ENCODE assay signal across 12 cellular contexts in the genomic region with DNA sequence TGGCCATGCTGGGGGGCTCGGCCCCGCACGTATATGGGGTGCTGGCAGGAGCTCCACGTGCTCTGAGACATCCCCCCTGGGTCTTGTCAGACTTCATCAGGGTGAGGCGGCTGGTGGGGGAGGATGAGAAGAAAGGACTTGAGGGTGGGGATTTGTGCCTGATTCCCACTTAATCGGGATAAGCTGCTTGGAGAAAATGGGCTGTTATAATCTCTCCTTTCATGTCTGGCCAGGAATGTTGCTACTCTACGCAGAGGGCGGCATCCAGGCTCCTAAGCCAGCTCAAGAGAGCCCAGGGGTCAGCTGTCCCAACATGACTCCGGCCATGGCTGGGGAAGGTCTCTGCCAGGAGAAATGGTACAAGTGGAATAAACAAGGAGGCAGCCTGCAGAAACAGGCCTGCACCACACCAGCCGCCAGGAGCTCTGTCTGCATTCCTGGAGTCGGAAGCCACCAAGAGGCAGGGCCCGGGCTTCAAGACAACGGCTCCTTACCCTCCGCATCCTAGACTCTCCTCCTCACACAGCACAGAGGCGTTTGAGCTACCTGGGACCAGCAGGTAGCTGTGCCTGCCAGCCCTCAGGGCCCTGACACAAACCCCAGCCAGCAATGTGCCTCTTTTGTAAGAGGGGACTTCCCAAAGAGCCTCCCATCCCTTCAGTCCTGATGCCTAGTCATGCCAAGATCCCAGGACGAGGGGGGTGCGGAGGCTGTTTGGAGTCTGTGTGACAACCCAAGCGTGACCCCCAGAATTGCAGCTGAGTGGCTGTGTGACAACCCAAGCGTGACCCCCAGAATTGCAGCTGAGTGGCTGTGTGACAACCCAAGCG.
DNase-seq lines count a peak whose midpoint lies in the region; TF ChIP-seq lines count a peak whose summit lies in the region.
"Had no signal": no experiment of that assay in that cellular context is flagged by ENCODE, and none has a peak within 500 bp of the region (broad histone marks: within the 10 kb centered on the region; RNA-seq: fewer than 3 reads in every experiment).

No MANE protein-coding gene starts in this region.

- H3K27ac Mint-ChIP-seq in activated CD4-positive, alpha-beta memory T cell treated with anti-CD3 and anti-CD28 coated beads, Interleukin-2, amount 10 ng/mL, durations not matched to agents 7 days and 5 days, result no peak overlapping the region
- H3K27ac Mint-ChIP-seq: activated naive CD4-positive, alpha-beta T cell treated with anti-CD3 and anti-CD28 coated beads, Interleukin-2, amount 10 ng/mL, durations not matched to agents 7 days and 5 days had no signal

- TF ChIP-seq CTCF in smooth muscle cell (IDR thresholded peaks at IDR 0.05; ENCODE audit: borderline replicate concordance, insufficient read depth, poor library complexity, severe bottlenecking) (no peak), GM13977 (IDR thresholded peaks at IDR 0.05; ENCODE audit: extremely low read depth, insufficient read depth, missing control alignments) (no peak), RWPE1 (conservative IDR thresholded peaks at IDR 0.05; ENCODE audit: low read depth) (no peak)

- no peak overlapping the region for H2AK5ac ChIP-seq in mesenchymal stem cell (ENCODE audit: low read length, severe bottlenecking)

- CTCF ChIA-PET in activated CD4-positive, alpha-beta memory T cell treated with anti-CD3 and anti-CD28 coated beads, Interleukin-2, amount 10 ng/mL, durations not matched to agents 7 days and 5 days (lab: Charles Lee), result no interaction called here
- CTCF ChIA-PET in RWPE1 (lab: Yijun Ruan, JAX), result interaction anchor here (0.9 kb wide), 1 partner anchor 9 kb away, joined by 4 read pairs; no protein-coding TSS in a partner anchor

- no peak overlapping the region for H2AFZ ChIP-seq in mesenchymal stem cell (ENCODE audit: low read depth, low read length)
- H2AFZ ChIP-seq in smooth muscle cell (ENCODE audit: low read depth), result no peak overlapping the region

- no peak overlapping the region for H3K14ac ChIP-seq in mesenchymal stem cell (ENCODE audit: low read length in 2 of 2)

- H3K4me2 ChIP-seq in mesenchymal stem cell (ENCODE audit: low read length, poor library complexity, severe bottlenecking), result no peak overlapping the region
- peak overlapping the region; percentile 43 for H3K4me2 ChIP-seq in smooth muscle cell

- H3K4me3 ChIP-seq in adipocyte (ENCODE audit: low read length) (peak overlapping the region; percentile 62), mesenchymal stem cell (ENCODE audit: insufficient read depth in 1 of 2, low read depth in 1 of 2, low read length in 2 of 2) (peak overlapping the region in 1 of 2 experiments; percentile 65), smooth muscle cell (no peak overlapping the region)

- H4K8ac ChIP-seq in mesenchymal stem cell (ENCODE audit: low read length), result no peak overlapping the region

- POLR2A ChIA-PET in activated CD4-positive, alpha-beta memory T cell treated with anti-CD3 and anti-CD28 coated beads, Interleukin-2, amount 10 ng/mL, durations not matched to agents 7 days and 5 days (lab: Charles Lee), result no interaction called here
- POLR2A ChIA-PET in RWPE1 (lab: Yijun Ruan, JAX; ENCODE audit: low non-redundant PET), result interaction anchor here (0.5 kb wide), 1 partner anchor 50 kb away, joined by 3 read pairs; no protein-coding TSS in a partner anchor

- no peak overlapping the region for H3K23ac ChIP-seq in mesenchymal stem cell (ENCODE audit: low read length in 2 of 2)

- DNase-seq in DMS79 (lab: John Stamatoyannopoulos, UW) (peak; percentile 68), adipocyte (ENCODE audit: low read depth) (no peak), mesenchymal stem cell (no peak), smooth muscle cell (lab: John Stamatoyannopoulos, UW; ENCODE audit: unreplicated experiment) (no peak), activated T-cell treated with anti-CD3 and anti-CD28 coated beads for 4 hours (no peak), GM13977 (ENCODE audit: low spot score) (no peak), RWPE1 (ENCODE audit: low spot score) (no peak)
- DNase-seq in activated CD4-positive, alpha-beta memory T cell treated with anti-CD3 and anti-CD28 coated beads, Interleukin-2, amount 10 ng/mL, durations not matched to agents 7 days and 5 days, result no peak
- DNase-seq: activated naive CD4-positive, alpha-beta T cell treated with anti-CD3 and anti-CD28 coated beads, Interleukin-2, amount 10 ng/mL, durations not matched to agents 7 days and 5 days; GF-D8; NCI-H510A; T1000 had no signal

- H3K27me3 Mint-ChIP-seq in activated CD4-positive, alpha-beta memory T cell treated with anti-CD3 and anti-CD28 coated beads, Interleukin-2, amount 10 ng/mL, durations not matched to agents 7 days and 5 days, result peaks cover 2% of the 10 kb centered on the region

- H3K36me3 Mint-ChIP-seq in activated CD4-positive, alpha-beta memory T cell treated with anti-CD3 and anti-CD28 coated beads, Interleukin-2, amount 10 ng/mL, durations not matched to agents 7 days and 5 days (ENCODE audit: low read depth), result no peaks in the 10 kb centered on the region
- H3K36me3 Mint-ChIP-seq: activated naive CD4-positive, alpha-beta T cell treated with anti-CD3 and anti-CD28 coated beads, Interleukin-2, amount 10 ng/mL, durations not matched to agents 7 days and 5 days had no signal

- no peaks in the 10 kb centered on the region for H3K9me3 Mint-ChIP-seq in activated CD4-positive, alpha-beta memory T cell treated with anti-CD3 and anti-CD28 coated beads, Interleukin-2, amount 10 ng/mL, durations not matched to agents 7 days and 5 days
- H3K9me3 Mint-ChIP-seq: activated naive CD4-positive, alpha-beta T cell treated with anti-CD3 and anti-CD28 coated beads, Interleukin-2, amount 10 ng/mL, durations not matched to agents 7 days and 5 days had no signal

- no peaks in the 10 kb centered on the region for H3K9me3 ChIP-seq in adipocyte (ENCODE audit: control insufficient read depth, low read length)
- no peaks in the 10 kb centered on the region for H3K9me3 ChIP-seq in mesenchymal stem cell (ENCODE audit: control insufficient read depth, low read length)
- H3K9me3 ChIP-seq in smooth muscle cell (replicated peaks; ENCODE audit: low read depth), result no peaks in the 10 kb centered on the region

- peak overlapping the region; percentile 78 for H3K9ac ChIP-seq in adipocyte (ENCODE audit: low read length)
- peak overlapping the region; percentile 45 for H3K9ac ChIP-seq in mesenchymal stem cell (ENCODE audit: low read length)
- H3K9ac ChIP-seq in smooth muscle cell (ENCODE audit: low read depth), result no peak overlapping the region

- H3K36me3 ChIP-seq in adipocyte (ENCODE audit: control insufficient read depth, insufficient read depth, low read length, severe bottlenecking), result no peaks in the 10 kb centered on the region
- no peaks in the 10 kb centered on the region for H3K36me3 ChIP-seq in mesenchymal stem cell (ENCODE audit: control insufficient read depth in 1 of 2, insufficient read depth in 2 of 2, low read depth in 1 of 2, low read length in 2 of 2)
- no peaks in the 10 kb centered on the region for H3K36me3 ChIP-seq in smooth muscle cell (ENCODE audit: low read depth)

- no peak overlapping the region for H3K4me3 Mint-ChIP-seq in activated CD4-positive, alpha-beta memory T cell treated with anti-CD3 and anti-CD28 coated beads, Interleukin-2, amount 10 ng/mL, durations not matched to agents 7 days and 5 days
- H3K4me3 Mint-ChIP-seq: activated naive CD4-positive, alpha-beta T cell treated with anti-CD3 and anti-CD28 coated beads, Interleukin-2, amount 10 ng/mL, durations not matched to agents 7 days and 5 days had no signal

- H3K18ac ChIP-seq in mesenchymal stem cell (ENCODE audit: low read depth in 1 of 2, low read length in 2 of 2), result no peak overlapping the region

- no peak overlapping the region for H2BK15ac ChIP-seq in mesenchymal stem cell (ENCODE audit: low read depth, poor library complexity, severe bottlenecking)

- H3K79me2 ChIP-seq in smooth muscle cell (ENCODE audit: low read depth), result no peaks in the 10 kb centered on the region

- no peaks in the 10 kb centered on the region for H3K4me1 Mint-ChIP-seq in activated CD4-positive, alpha-beta memory T cell treated with anti-CD3 and anti-CD28 coated beads, Interleukin-2, amount 10 ng/mL, durations not matched to agents 7 days and 5 days
- H3K4me1 Mint-ChIP-seq: activated naive CD4-positive, alpha-beta T cell treated with anti-CD3 and anti-CD28 coated beads, Interleukin-2, amount 10 ng/mL, durations not matched to agents 7 days and 5 days had no signal

- no peak overlapping the region for H2BK5ac ChIP-seq in mesenchymal stem cell (ENCODE audit: low read depth, low read length, poor library complexity, severe bottlenecking)

- H3K79me1 ChIP-seq in mesenchymal stem cell (replicated peaks; ENCODE audit: low read length, poor library complexity, severe bottlenecking), result no peaks in the 10 kb centered on the region

- WGBS in mesenchymal stem cell, result 82% methylated on average over 20 of the region's 20 CpGs
- 59% methylated on average over 20 of the region's 20 CpGs for WGBS in smooth muscle cell (ENCODE audit: low lambda C conversion rate)

- H3K27ac ChIP-seq in mesenchymal stem cell (ENCODE audit: low read length, poor library complexity, severe bottlenecking), result no peak overlapping the region
- H3K27ac ChIP-seq in smooth muscle cell (ENCODE audit: low read depth), result no peak overlapping the region
- no peak overlapping the region for H3K27ac ChIP-seq in RWPE1

- no peak overlapping the region for H3K4ac ChIP-seq in mesenchymal stem cell (ENCODE audit: low read depth in 1 of 2, low read length in 2 of 2)

- no peak overlapping the region for H2BK12ac ChIP-seq in mesenchymal stem cell (ENCODE audit: low read length in 2 of 2)

- H2BK120ac ChIP-seq in mesenchymal stem cell (ENCODE audit: low read depth, low read length), result no peak overlapping the region

- H3K27me3 ChIP-seq in adipocyte (replicated peaks; ENCODE audit: control insufficient read depth, insufficient read depth, low read length) (peaks cover 8% of the 10 kb centered on the region), mesenchymal stem cell (ENCODE audit: control insufficient read depth in 1 of 2, insufficient read depth in 1 of 2, low read length in 2 of 2) (peaks cover 0 to 45% of the 10 kb centered on the region in 2 experiments), smooth muscle cell (ENCODE audit: low read depth) (no peaks in the 10 kb centered on the region)

- H4K91ac ChIP-seq in mesenchymal stem cell (ENCODE audit: low read length), result no peak overlapping the region

- in situ Hi-C loops in GM13977 (cut with MboI; ENCODE audit: low pct_unique_long_range_greater_than_20kb, low sequenced_read_pairs, unreplicated experiment), result no loop called here

- H4K20me1 ChIP-seq in smooth muscle cell (ENCODE audit: low read depth), result no peaks in the 10 kb centered on the region

- peaks cover 44% of the 10 kb centered on the region for H3K4me1 ChIP-seq in adipocyte (ENCODE audit: control insufficient read depth, insufficient read depth, low read length)
- H3K4me1 ChIP-seq in mesenchymal stem cell (ENCODE audit: control insufficient read depth, insufficient read depth, low read depth, low read length), result no peaks in the 10 kb centered on the region
- peaks cover 21% of the 10 kb centered on the region for H3K4me1 ChIP-seq in smooth muscle cell (ENCODE audit: low read depth)

- peaks cover 12% of the 10 kb centered on the region for H3F3A ChIP-seq in smooth muscle cell (ENCODE audit: low read depth)
